ENCODE assay signal across 18 cellular contexts in genomic region chr5:141788296-141788980, GRCh38.
"Had no signal": no experiment of that assay in that cellular context is flagged by ENCODE, and none has a peak within 500 bp of the region (broad histone marks: within the 10 kb centered on the region; RNA-seq: fewer than 3 reads in every experiment).

No MANE protein-coding gene starts in this region.

- ATAC-seq: activated CD8-positive, alpha-beta T cell treated with anti-CD3 and anti-CD28 coated beads, Interleukin-2, amount 10 ng/mL, durations not matched to agents 7 days and 5 days; activated naive CD8-positive, alpha-beta T cell treated with anti-CD3 and anti-CD28 coated beads, Interleukin-2, amount 50 U/mL, for 24 hours; body of pancreas; heart left ventricle; right lobe of liver had no signal

- H3K4me3 ChIP-seq: body of pancreas, colonic mucosa, heart left ventricle, lung, right lobe of liver, skin epidermis, tibial nerve had no signal

- H3K4me1 ChIP-seq: body of pancreas, colonic mucosa, right lobe of liver, tibial nerve had no signal

- FAIRE-seq: keratinocyte, urothelium cell line had no signal

- H3K9me3 ChIP-seq: body of pancreas, colonic mucosa, heart left ventricle, right lobe of liver, tibial nerve had no signal

- H3K27ac ChIP-seq: body of pancreas, colonic mucosa, epithelial cell of prostate, heart left ventricle, right lobe of liver, skin epidermis, tibial nerve had no signal

- DNase-seq: activated CD4-positive, alpha-beta T cell treated with anti-CD3 and anti-CD28 coated beads, Interleukin-2, amount 10 ng/mL, durations not matched to agents 7 days and 5 days; activated CD4-positive, CD25-positive, alpha-beta regulatory T cell treated with anti-CD3 and anti-CD28 coated beads, Interleukin-2, amount 50 U/mL, for 72 hours; activated CD8-positive, alpha-beta T cell treated with anti-CD3 and anti-CD28 coated beads, Interleukin-2, amount 10 ng/mL, durations not matched to agents 7 days and 5 days; activated gamma-delta T cell; activated naive CD4-positive, alpha-beta T cell treated with anti-CD3 and anti-CD28 coated beads, Interleukin-2, amount 50 U/mL, for 16 hours; activated naive CD8-positive, alpha-beta T cell treated with anti-CD3 and anti-CD28 coated beads, Interleukin-2, amount 50 U/mL, for 24 hours; body of pancreas; colonic mucosa; heart left ventricle; posterior cingulate gyrus; right lobe of liver; stimulated activated CD4-positive, alpha-beta T cell treated with anti-CD3 and anti-CD28 coated beads, Interleukin-1b, Interleukin-23, amount 100 ng/mL, for 48 hours had no signal

- H3K36me3 ChIP-seq: colonic mucosa, heart left ventricle, right lobe of liver, tibial nerve had no signal

- H3K27me3 ChIP-seq: body of pancreas, colonic mucosa, heart left ventricle, right lobe of liver, tibial nerve had no signal
